In genomic region chr12:132446535-132447326, GRCh38 we compare ENCODE assay signal across 11 cellular contexts. TPM values are rescaled to one million over a fixed set of nuclear protein-coding genes. Genes with fewer than 3 reads are reported as not detected.
DNase-seq lines count a peak whose midpoint lies in the region; ATAC-seq, FAIRE-seq and TF ChIP-seq lines count a peak whose summit lies in the region.
"Had no signal": no experiment of that assay in that cellular context is flagged by ENCODE, and none has a peak within 500 bp of the region (broad histone marks: within the 10 kb centered on the region; RNA-seq: fewer than 3 reads in every experiment).

No MANE protein-coding gene starts in this region.

- no peak overlapping the region for H3K4me3 ChIP-seq in HepG2 (replicated peaks in 1 of 3; ENCODE audit: insufficient read depth in 1 of 3, low read depth in 2 of 3, low read length in 3 of 3)
- no peak overlapping the region for H3K4me3 ChIP-seq in right lobe of liver
- H3K4me3 ChIP-seq in vagina, result peak overlapping the region in 1 of 2 donors; percentile 45
- H3K4me3 ChIP-seq: thoracic aorta had no signal

- no peak overlapping the region for H3K4me2 ChIP-seq in HepG2 (ENCODE audit: low read depth, low read length)

- H2AFZ ChIP-seq in HepG2 (ENCODE audit: low read length), result no peak overlapping the region

- no peak overlapping the region for H3K9ac ChIP-seq in HepG2 (ENCODE audit: insufficient read depth, low read depth, low read length)

- TF ChIP-seq RAD21 in HepG2 (CRISPR knock-in tag; IDR thresholded peaks at IDR 0.05), result no peak

- no peak overlapping the region for H3K27ac ChIP-seq in HepG2 (ENCODE audit: extremely low read length, insufficient read depth, low read length)
- H3K27ac ChIP-seq in right lobe of liver, result no peak overlapping the region
- H3K27ac ChIP-seq in vagina, result peak overlapping the region; percentile 68
- H3K27ac ChIP-seq: thoracic aorta had no signal

- in situ Hi-C loops in HepG2 (cut with HindIII; ENCODE audit: extremely low pct_ligation_motif_present, low pct_unique_long_range_greater_than_20kb), result no loop called here

- intact Hi-C loops in HepG2 (cut with micrococcal nuclease; ENCODE audit: unreplicated experiment) (no loop called here), right lobe of liver (cut with DNase I) (no loop called here), vagina (cut with DNase I) (no loop called here)

- H3K4me1 ChIP-seq in HepG2 (ENCODE audit: insufficient read depth, low read length) (peaks cover 49% of the 10 kb centered on the region), right lobe of liver (no peaks in the 10 kb centered on the region), vagina (peaks cover 15% of the 10 kb centered on the region)

- BruUV-seq in HepG2 (replicated peaks; lab: Mats Ljungman, UMichigan), result no TSS peak

- H4K20me1 ChIP-seq in HepG2 (ENCODE audit: insufficient read depth, low read length), result no peaks in the 10 kb centered on the region

- DNase-seq in HepG2 (ENCODE audit: low spot score) (no peak), right lobe of liver (no peak), memory B cell (ENCODE audit: low spot score in 2 of 2) (no peak), vagina (ENCODE audit: extremely low spot score in 2 of 2) (no peak), MV-4-11 (lab: John Stamatoyannopoulos, UW) (no peak), NCI-H146 (lab: John Stamatoyannopoulos, UW) (no peak), GDM1 (lab: John Stamatoyannopoulos, UW) (no peak)
- DNase-seq in activated naive CD4-positive, alpha-beta T cell treated with anti-CD3 and anti-CD28 coated beads, Interleukin-2, amount 50 U/mL, for 72 hours (ENCODE audit: low spot score in 2 of 2), result no peak
- DNase-seq: COR-L47 had no signal

- H3K9me3 ChIP-seq in HepG2 (ENCODE audit: low read length) (no peaks in the 10 kb centered on the region), right lobe of liver (no peaks in the 10 kb centered on the region), vagina (no peaks in the 10 kb centered on the region)
- H3K9me3 ChIP-seq: thoracic aorta had no signal

- H3K36me3 ChIP-seq in HepG2 (replicated peaks in 1 of 2; ENCODE audit: control insufficient read depth in 1 of 2, insufficient read depth in 2 of 2, low read length in 2 of 2) (no peaks in the 10 kb centered on the region), right lobe of liver (no peaks in the 10 kb centered on the region), vagina (no peaks in the 10 kb centered on the region)
- H3K36me3 ChIP-seq: thoracic aorta had no signal

- no peaks in the 10 kb centered on the region for H3K27me3 Mint-ChIP-seq in memory B cell

- H3K27ac Mint-ChIP-seq in activated naive CD4-positive, alpha-beta T cell treated with anti-CD3 and anti-CD28 coated beads, Interleukin-2, amount 50 U/mL, for 72 hours, result peak overlapping the region; percentile 99 to 100
- peak overlapping the region; percentile 95 for H3K27ac Mint-ChIP-seq in memory B cell

- ATAC-seq in HepG2 (peak; percentile 48; the same call in 2 of the 3 replicates), right lobe of liver (no peak), memory B cell (ENCODE audit: low read depth) (no peak)
- ATAC-seq in activated naive CD4-positive, alpha-beta T cell treated with anti-CD3 and anti-CD28 coated beads, Interleukin-2, amount 50 U/mL, for 72 hours, result no peak

- no peak for TF ChIP-seq CTCF in HepG2 (CRISPR knock-in tag; IDR thresholded peaks at IDR 0.05)
- no peak for TF ChIP-seq CTCF in right lobe of liver (IDR thresholded peaks at IDR 0.05)
- TF ChIP-seq CTCF in vagina (IDR thresholded peaks at IDR 0.05), result no peak

- CTCF ChIA-PET in HepG2 (lab: Yijun Ruan, JAX; ENCODE audit: low intra/inter-chr PET ratio, low total read pairs), result no interaction called here

- H3K27me3 ChIP-seq in HepG2 (ENCODE audit: control insufficient read depth in 1 of 2, insufficient read depth in 2 of 2, low read length in 2 of 2) (peaks cover 20 to 70% of the 10 kb centered on the region in 2 experiments), right lobe of liver (no peaks in the 10 kb centered on the region), vagina (no peaks in the 10 kb centered on the region)

- no peak for FAIRE-seq in HepG2 (lab: Jason Lieb, UNC)
- FAIRE-seq: endothelial cell of umbilical vein had no signal

- 20% methylated on average over 10 of the region's 13 CpGs for WGBS in HepG2 (ENCODE audit: low lambda C conversion rate)
- 69% methylated on average over 10 of the region's 13 CpGs for WGBS in right lobe of liver (ENCODE audit: insufficient coverage, low coverage, low lambda C conversion rate, missing lambda C conversion rate)

- TF ChIP-seq POLR2A in HepG2 (IDR thresholded peaks at IDR 0.05; ENCODE audit: insufficient read depth in 1 of 2, low read depth in 2 of 2, low read length in 2 of 2), result no peak
- no peak for TF ChIP-seq POLR2A in right lobe of liver (IDR thresholded peaks at IDR 0.05)
- no peak for TF ChIP-seq POLR2A in vagina (IDR thresholded peaks at IDR 0.05)

- H3K79me2 ChIP-seq in HepG2 (ENCODE audit: insufficient read depth, low read length), result no peaks in the 10 kb centered on the region

- TF ChIP-seq EP300 in HepG2 (IDR thresholded peaks at IDR 0.05; ENCODE audit: low read depth in 2 of 2, low read length in 2 of 2) (no peak), HepG2 (CRISPR knock-in tag; IDR thresholded peaks at IDR 0.05; ENCODE audit: borderline replicate concordance) (no peak)

- no peaks in the 10 kb centered on the region for H3K9me3 Mint-ChIP-seq in activated naive CD4-positive, alpha-beta T cell treated with anti-CD3 and anti-CD28 coated beads, Interleukin-2, amount 50 U/mL, for 72 hours
- no peaks in the 10 kb centered on the region for H3K9me3 Mint-ChIP-seq in memory B cell

- peaks cover 29% of the 10 kb centered on the region for H3K4me1 Mint-ChIP-seq in memory B cell

- peaks cover 5% of the 10 kb centered on the region in 2 donors for H3K36me3 Mint-ChIP-seq in activated naive CD4-positive, alpha-beta T cell treated with anti-CD3 and anti-CD28 coated beads, Interleukin-2, amount 50 U/mL, for 72 hours
- H3K36me3 Mint-ChIP-seq in memory B cell, result peaks cover 3% of the 10 kb centered on the region

- H3K4me3 Mint-ChIP-seq in memory B cell, result peak overlapping the region; percentile 74

- POLR2A ChIA-PET in HepG2 (lab: Yijun Ruan, JAX), result no interaction called here

TF ChIP-seq in HepG2, 621 proteins besides CTCF, POLR2A, EP300 and RAD21:
- TF ChIP-seq REST (IDR thresholded peaks at IDR 0.05; ENCODE audit: borderline replicate concordance in 1 of 2, low read depth in 1 of 2, low read length in 2 of 2), result peak; percentile 56 to 90
- no peak for TF ChIP-seq NPAS2 (CRISPR knock-in tag; IDR thresholded peaks at IDR 0.05; ENCODE audit: borderline replicate concordance)
- no peak for TF ChIP-seq EEA1 (CRISPR knock-in tag; IDR thresholded peaks at IDR 0.05; ENCODE audit: borderline replicate concordance)
- TF ChIP-seq MIER2 (CRISPR knock-in tag; IDR thresholded peaks at IDR 0.05), result peak; percentile 84

RNA-seq across cellular contexts. Expression of gene FBRSL1, which starts 43.2 kb away (rescaled TPM):
- total RNA-seq in HepG2 (2016; rRNA removed; fragmentation: Illumina TruSeq; extraction: Trizol), result 3.7 and 7.9 TPM in 2 replicates
- total RNA-seq in HepG2 (2016; cell fraction: cytosol; rRNA removed; fragmentation: Illumina TruSeq; extraction: Trizol; ENCODE audit: low read depth), result 2.7 and 3.6 TPM in 2 replicates
- 5.4 and 6.9 TPM in 2 replicates for total RNA-seq in HepG2 (2016; cell fraction: insoluble cytoplasmic fraction; rRNA removed; fragmentation: Illumina TruSeq; extraction: Trizol)
- total RNA-seq in HepG2 (2016; cell fraction: membrane; rRNA removed; fragmentation: Illumina TruSeq; extraction: Trizol), result 7.0 and 9.3 TPM in 2 replicates
- 10.9 and 11.0 TPM in 2 replicates for total RNA-seq in HepG2 (2016; cell fraction: nucleus; rRNA removed; fragmentation: Illumina TruSeq; extraction: Trizol)
- polyA plus RNA-seq in HepG2 (2011; rRNA removed), result 3.6 and 4.9 TPM in 2 replicates
- 3.0 and 6.0 TPM in 2 replicates for polyA plus RNA-seq in HepG2 (2011; cell fraction: cytosol; rRNA removed)
- 50.9 and 76.3 TPM in 2 replicates for polyA plus RNA-seq in HepG2 (2011; cell fraction: nucleus; rRNA removed)
- polyA plus RNA-seq in HepG2 (2012), result 25.5 and 31.0 TPM in 2 replicates
- 5.9 and 6.4 TPM in 2 replicates for polyA plus RNA-seq in HepG2 (2016; cell fraction: cytosol; fragmentation: Illumina TruSeq; extraction: Trizol; ENCODE audit: low read depth)
- polyA plus RNA-seq in HepG2 (2016; cell fraction: insoluble cytoplasmic fraction; fragmentation: Illumina TruSeq; extraction: Trizol; ENCODE audit: low read depth), result 20.0 and 28.2 TPM in 2 replicates
- 20.5 and 23.8 TPM in 2 replicates for polyA plus RNA-seq in HepG2 (2016; cell fraction: membrane; fragmentation: Illumina TruSeq; extraction: Trizol; ENCODE audit: low read depth)
- polyA plus RNA-seq in HepG2 (2016; cell fraction: nucleus; fragmentation: Illumina TruSeq; extraction: Trizol; ENCODE audit: insufficient read depth, low read depth), result 64.1 and 69.3 TPM in 2 replicates
- 3.8 and 7.6 TPM in 2 replicates for polyA minus RNA-seq in HepG2 (2011; rRNA and poly(A)+ RNA removed; ENCODE audit: low replicate concordance)
- 17.3 and 28.7 TPM in 2 replicates for polyA minus RNA-seq in HepG2 (2011; cell fraction: cytosol; rRNA and poly(A)+ RNA removed)
- 8.5 and 11.2 TPM in 2 replicates for polyA minus RNA-seq in HepG2 (2011; cell fraction: nucleus; rRNA and poly(A)+ RNA removed)
- 10 to 100 TPM; 16.2 to 27.6 (median 23.3) TPM for total RNA-seq in right lobe of liver
- 10 to 100 TPM; 30.8 to 37.8 TPM for total RNA-seq in activated naive CD4-positive, alpha-beta T cell treated with anti-CD3 and anti-CD28 coated beads, Interleukin-2, amount 50 U/mL, for 72 hours
- total RNA-seq in vagina, result 11.0 TPM
